In genomic region chr14:68945190-68945584, GRCh38 we compare ENCODE assay signal across 12 cellular contexts. TPM values are rescaled to one million over a fixed set of nuclear protein-coding genes. Genes with fewer than 3 reads are reported as not detected.
DNase-seq lines count a peak whose midpoint lies in the region; ATAC-seq and TF ChIP-seq lines count a peak whose summit lies in the region.
"Had no signal": no experiment of that assay in that cellular context is flagged by ENCODE, and none has a peak within 500 bp of the region (broad histone marks: within the 10 kb centered on the region; RNA-seq: fewer than 3 reads in every experiment).

No MANE protein-coding gene starts in this region.

- 21 to 33% methylated on average over 2 to 4 of the region's 4 CpGs for WGBS in gastroesophageal sphincter (ENCODE audit: low coverage in 1 of 2), 2 donors

- no peak overlapping the region for H3K4me3 ChIP-seq in CD4-positive, alpha-beta memory T cell (ENCODE audit: low read length in 2 of 2)
- no peak overlapping the region for H3K4me3 ChIP-seq in gastroesophageal sphincter
- no peak overlapping the region for H3K4me3 ChIP-seq in gastrocnemius medialis
- H3K4me3 ChIP-seq: thyroid gland had no signal

- DNase-seq in CD4-positive, alpha-beta memory T cell: no peak
- no peak for DNase-seq in T-helper 17 cell
- no peak for DNase-seq in gastrocnemius medialis
- no peak for DNase-seq in posterior vena cava (ENCODE audit: low spot score)
- no peak for DNase-seq in EL
- DNase-seq: immature natural killer cell, NCI-H1417 treated with DMSO at 0.1 percent for 48 hours, T-helper 1 cell, thyroid gland had no signal

- CTCF ChIA-PET in CD4-positive, alpha-beta memory T cell (lab: Charles Lee; ENCODE audit: partially characterized antibody): no interaction called here

- H3K27ac ChIP-seq in CD4-positive, alpha-beta memory T cell (ENCODE audit: low read depth, low read length): no peak overlapping the region
- H3K27ac ChIP-seq in gastroesophageal sphincter (peak overlapping the region; percentile 90 to 99 (median 94)), gastrocnemius medialis (peak overlapping the region in 3 of 4 donors; percentile 28 to 69 (median 33))
- H3K27ac ChIP-seq: thyroid gland had no signal

- H3K27me3 ChIP-seq in CD4-positive, alpha-beta memory T cell (ENCODE audit: insufficient read depth, low read length): no peaks in the 10 kb centered on the region
- H3K27me3 ChIP-seq in gastroesophageal sphincter (no peaks in the 10 kb centered on the region), gastrocnemius medialis (no peaks in the 10 kb centered on the region)
- H3K27me3 ChIP-seq: thyroid gland had no signal

- TF ChIP-seq CTCF in gastroesophageal sphincter (IDR thresholded peaks at IDR 0.05) (no peak), gastrocnemius medialis (IDR thresholded peaks at IDR 0.05 in 4 of 5, conservative IDR thresholded peaks at IDR 0.05 in 1 of 5) (no peak)

- ATAC-seq in T-helper 17 cell: no peak
- no peak for ATAC-seq in gastroesophageal sphincter
- ATAC-seq in gastrocnemius medialis: no peak
- ATAC-seq in HG02623 (IDR thresholded peaks at IDR 0.05; ENCODE audit: unreplicated experiment): no peak
- no peak for ATAC-seq in GM18519 (IDR thresholded peaks at IDR 0.05; ENCODE audit: low FRiP score, unreplicated experiment)

- H3K27ac Mint-ChIP-seq in CD4-positive, alpha-beta memory T cell: peak overlapping the region in 5 of 7 donors; percentile 57 to 89 (median 80)
- H3K27ac Mint-ChIP-seq in T-helper 17 cell: peak overlapping the region; percentile 51

- POLR2A ChIA-PET in CD4-positive, alpha-beta memory T cell (lab: Charles Lee; ENCODE audit: partially characterized antibody): interaction anchor here (1.1 kb wide), 1 partner anchor 25 kb away, joined by 3 read pairs; no protein-coding TSS in a partner anchor

- TF ChIP-seq POLR2A in gastroesophageal sphincter (IDR thresholded peaks at IDR 0.05): no peak
- TF ChIP-seq POLR2A in gastrocnemius medialis (IDR thresholded peaks at IDR 0.05): no peak

- H3K36me3 ChIP-seq in CD4-positive, alpha-beta memory T cell (ENCODE audit: insufficient read depth, low read length): no peaks in the 10 kb centered on the region
- peaks cover 0 to 6% of the 10 kb centered on the region in 2 donors for H3K36me3 ChIP-seq in gastroesophageal sphincter
- H3K36me3 ChIP-seq in gastrocnemius medialis: no peaks in the 10 kb centered on the region
- H3K36me3 ChIP-seq: thyroid gland had no signal

- TF ChIP-seq EP300 in gastroesophageal sphincter (IDR thresholded peaks at IDR 0.05): no peak

- H3K27me3 Mint-ChIP-seq in CD4-positive, alpha-beta memory T cell: no peaks in the 10 kb centered on the region
- H3K27me3 Mint-ChIP-seq in T-helper 17 cell: no peaks in the 10 kb centered on the region

- H3K9me3 ChIP-seq in CD4-positive, alpha-beta memory T cell (ENCODE audit: control insufficient read depth in 1 of 2, low read length in 2 of 2): no peaks in the 10 kb centered on the region
- H3K9me3 ChIP-seq in T-helper 17 cell (ENCODE audit: control insufficient read depth, low read length, poor library complexity, severe bottlenecking) (no peaks in the 10 kb centered on the region), gastroesophageal sphincter (no peaks in the 10 kb centered on the region), gastrocnemius medialis (no peaks in the 10 kb centered on the region)
- H3K9me3 ChIP-seq: thyroid gland had no signal

- in situ Hi-C loops in gastrocnemius medialis (cut with MboI; ENCODE audit: low sequenced_read_pairs in 4 of 4): no loop called here

- peaks cover 0 to 4% of the 10 kb centered on the region in 2 donors for H3K36me3 Mint-ChIP-seq in CD4-positive, alpha-beta memory T cell
- H3K36me3 Mint-ChIP-seq in T-helper 17 cell (ENCODE audit: low read depth): peaks cover 2% of the 10 kb centered on the region

- H3K4me1 ChIP-seq in CD4-positive, alpha-beta memory T cell (ENCODE audit: insufficient read depth, low read length): peaks cover 15% of the 10 kb centered on the region
- H3K4me1 ChIP-seq in gastroesophageal sphincter: peaks cover 15 to 100% (median 85%) of the 10 kb centered on the region in 3 donors
- peaks cover 35 to 41% of the 10 kb centered on the region in 2 donors for H3K4me1 ChIP-seq in gastrocnemius medialis

- no peaks in the 10 kb centered on the region for H3K9me3 Mint-ChIP-seq in CD4-positive, alpha-beta memory T cell
- H3K9me3 Mint-ChIP-seq: immature natural killer cell had no signal

- peak overlapping the region in 2 of 8 donors; percentile 10 to 50 for H3K4me3 Mint-ChIP-seq in CD4-positive, alpha-beta memory T cell
- H3K4me3 Mint-ChIP-seq in T-helper 17 cell: no peak overlapping the region
- H3K4me3 Mint-ChIP-seq: immature natural killer cell had no signal

- intact Hi-C loops in CD4-positive, alpha-beta memory T cell (cut with micrococcal nuclease): no loop called here
- intact Hi-C loops in gastrocnemius medialis (cut with DNase I; ENCODE audit: low total_unique reads): no loop called here
- intact Hi-C loops in posterior vena cava (cut with DNase I): loop anchor here in 1 of 2 donors (10.0 kb wide), 1 partner anchor 100 kb away; no protein-coding TSS in a partner anchor

- peaks cover 10 to 68% (median 34%) of the 10 kb centered on the region in 4 donors for H3K4me1 Mint-ChIP-seq in CD4-positive, alpha-beta memory T cell
- peaks cover 20% of the 10 kb centered on the region for H3K4me1 Mint-ChIP-seq in T-helper 17 cell
- H3K4me1 Mint-ChIP-seq: immature natural killer cell had no signal

RNA-seq across cellular contexts. Expression of gene ACTN1, which starts 33.9 kb away (rescaled TPM):
- total RNA-seq in CD4-positive, alpha-beta memory T cell: 10 to 100 TPM; 70.8 to 75.1 TPM
- 10 to 100 TPM; 33.6 to 63.3 TPM for polyA plus RNA-seq in CD4-positive, alpha-beta memory T cell
- total RNA-seq in T-helper 17 cell: 10 to 100 TPM; 36.8 to 88.9 TPM
- total RNA-seq in gastroesophageal sphincter: 1,000 to 10,000 TPM in 2 of 4 donors, 100 to 1,000 TPM in 2; 776 to 1,910 (median 969) TPM
- 10 to 100 TPM; 10.0 to 17.3 (median 14.1) TPM for total RNA-seq in gastrocnemius medialis
- 100 to 1,000 TPM; 665 to 826 TPM for total RNA-seq in posterior vena cava

Comparison
In these comparisons a context has a peak if more than half of its experiments do, and no peak if none do; other contexts are left out.
1. RNA of gene ACTN1, which starts 33.9 kb away (total RNA-seq): 776 to 1,910 TPM in gastroesophageal sphincter and 665 to 826 TPM in posterior vena cava; 36.8 to 88.9 TPM in T-helper 17 cell, 70.8 to 75.1 TPM in CD4-positive, alpha-beta memory T cell and 10.0 to 17.3 TPM in gastrocnemius medialis; every median in the first group is over 4 times any median in the second.